11 cellular contexts compared by ENCODE assay signal in the genomic region with DNA sequence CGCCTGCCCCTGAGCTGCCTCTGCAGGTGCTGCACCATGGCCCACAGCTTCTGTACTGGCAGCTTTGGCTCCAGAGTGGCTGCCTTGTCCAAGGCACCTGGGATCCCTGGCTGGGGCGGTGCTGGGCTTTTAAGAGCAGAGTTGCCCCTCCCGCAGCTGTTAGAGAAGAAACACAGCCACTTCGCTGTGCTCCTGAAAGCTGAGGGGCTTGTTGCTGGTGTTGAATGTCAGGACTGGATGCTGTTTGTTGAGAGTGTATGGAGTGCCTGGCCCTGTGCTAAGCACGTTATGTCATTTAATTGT. TPM values are rescaled to one million over a fixed set of nuclear protein-coding genes. Genes with fewer than 3 reads are reported as not detected.
DNase-seq lines count a peak whose midpoint lies in the region; ATAC-seq and TF ChIP-seq lines count a peak whose summit lies in the region.
"Had no signal": no experiment of that assay in that cellular context is flagged by ENCODE, and none has a peak within 500 bp of the region (broad histone marks: within the 10 kb centered on the region; RNA-seq: fewer than 3 reads in every experiment).

No MANE protein-coding gene starts in this region.

- TF ChIP-seq CTCF in VCaP (conservative IDR thresholded peaks at IDR 0.05) (no peak), GM20000 (IDR thresholded peaks at IDR 0.05; ENCODE audit: extremely low read depth, missing control alignments) (no peak), testis (IDR thresholded peaks at IDR 0.05) (no peak)

- H3K27ac Mint-ChIP-seq in activated naive CD8-positive, alpha-beta T cell treated with anti-CD3 and anti-CD28 coated beads, Interleukin-2, amount 10 ng/mL, durations not matched to agents 7 days and 5 days = no peak overlapping the region
- H3K27ac Mint-ChIP-seq in activated naive CD8-positive, alpha-beta T cell treated with anti-CD3 and anti-CD28 coated beads, Interleukin-2, amount 50 U/mL, for 24 hours = no peak overlapping the region

- peak overlapping the region; percentile 45 for H3K27ac ChIP-seq in VCaP
- no peak overlapping the region for H3K27ac ChIP-seq in testis

- peaks cover 6% of the 10 kb centered on the region for H3K4me1 Mint-ChIP-seq in activated naive CD8-positive, alpha-beta T cell treated with anti-CD3 and anti-CD28 coated beads, Interleukin-2, amount 10 ng/mL, durations not matched to agents 7 days and 5 days
- peaks cover 3% of the 10 kb centered on the region for H3K4me1 Mint-ChIP-seq in activated naive CD8-positive, alpha-beta T cell treated with anti-CD3 and anti-CD28 coated beads, Interleukin-2, amount 50 U/mL, for 24 hours

- no peak for TF ChIP-seq POLR2A in testis (IDR thresholded peaks at IDR 0.05)

- ATAC-seq in activated naive CD8-positive, alpha-beta T cell treated with anti-CD3 and anti-CD28 coated beads, Interleukin-2, amount 10 ng/mL, durations not matched to agents 7 days and 5 days (ENCODE audit: low read depth) = no peak
- no peak for ATAC-seq in activated naive CD8-positive, alpha-beta T cell treated with anti-CD3 and anti-CD28 coated beads, Interleukin-2, amount 50 U/mL, for 24 hours
- ATAC-seq in sciatic nerve = no peak

- no peaks in the 10 kb centered on the region for H3K9me3 Mint-ChIP-seq in activated naive CD8-positive, alpha-beta T cell treated with anti-CD3 and anti-CD28 coated beads, Interleukin-2, amount 10 ng/mL, durations not matched to agents 7 days and 5 days
- no peaks in the 10 kb centered on the region for H3K9me3 Mint-ChIP-seq in activated naive CD8-positive, alpha-beta T cell treated with anti-CD3 and anti-CD28 coated beads, Interleukin-2, amount 50 U/mL, for 24 hours

- no peaks in the 10 kb centered on the region for H3K36me3 ChIP-seq in testis (ENCODE audit: low read depth, missing control alignments)
- H3K36me3 ChIP-seq: BE2C had no signal

- DNase-seq in activated naive CD8-positive, alpha-beta T cell treated with anti-CD3 and anti-CD28 coated beads, Interleukin-2, amount 10 ng/mL, durations not matched to agents 7 days and 5 days = peak; percentile 20
- DNase-seq in activated naive CD8-positive, alpha-beta T cell treated with anti-CD3 and anti-CD28 coated beads, Interleukin-2, amount 50 U/mL, for 24 hours = no peak
- DNase-seq in sciatic nerve (ENCODE audit: low spot score) = peak; percentile 14
- no peak for DNase-seq in NCI-H146 treated with DMSO at 0.1 percent for 48 hours (lab: John Stamatoyannopoulos, UW; ENCODE audit: unreplicated experiment)
- DNase-seq in GM20000 (ENCODE audit: low spot score) = no peak
- DNase-seq in testis = no peak
- DNase-seq: BE2C, GDM1 had no signal

- H3K4me3 ChIP-seq in testis = no peak overlapping the region
- H3K4me3 ChIP-seq: HAP-1 had no signal

- no peak overlapping the region for H3K4me3 Mint-ChIP-seq in activated naive CD8-positive, alpha-beta T cell treated with anti-CD3 and anti-CD28 coated beads, Interleukin-2, amount 10 ng/mL, durations not matched to agents 7 days and 5 days
- H3K4me3 Mint-ChIP-seq in activated naive CD8-positive, alpha-beta T cell treated with anti-CD3 and anti-CD28 coated beads, Interleukin-2, amount 50 U/mL, for 24 hours = no peak overlapping the region

- no peaks in the 10 kb centered on the region for H3K9me3 ChIP-seq in testis
- H3K9me3 ChIP-seq: BE2C, Caco-2, HAP-1 had no signal

- WGBS in testis, 2 donors = 93 to 95% methylated on average over 3 to 5 of the region's 5 CpGs

- no peaks in the 10 kb centered on the region for H3K27me3 ChIP-seq in testis
- H3K27me3 ChIP-seq: BE2C had no signal

- no peaks in the 10 kb centered on the region for H3K36me3 Mint-ChIP-seq in activated naive CD8-positive, alpha-beta T cell treated with anti-CD3 and anti-CD28 coated beads, Interleukin-2, amount 10 ng/mL, durations not matched to agents 7 days and 5 days
- no peaks in the 10 kb centered on the region for H3K36me3 Mint-ChIP-seq in activated naive CD8-positive, alpha-beta T cell treated with anti-CD3 and anti-CD28 coated beads, Interleukin-2, amount 50 U/mL, for 24 hours (ENCODE audit: low read depth)

- POLR2A ChIA-PET in activated naive CD8-positive, alpha-beta T cell treated with anti-CD3 and anti-CD28 coated beads, Interleukin-2, amount 10 ng/mL, durations not matched to agents 7 days and 5 days (lab: Charles Lee) = interaction anchor here (0.9 kb wide), 1 partner anchor 121 kb away, joined by 4 read pairs; no protein-coding TSS in a partner anchor

- intact Hi-C loops in sciatic nerve (cut with DNase I) (loop anchor here (10.0 kb wide), 1 partner anchor 221 kb away; a partner anchor contains a TSS), testis (cut with DNase I; ENCODE audit: low total_unique reads) (no loop called here)

- no peaks in the 10 kb centered on the region for H3K27me3 Mint-ChIP-seq in activated naive CD8-positive, alpha-beta T cell treated with anti-CD3 and anti-CD28 coated beads, Interleukin-2, amount 10 ng/mL, durations not matched to agents 7 days and 5 days
- H3K27me3 Mint-ChIP-seq in activated naive CD8-positive, alpha-beta T cell treated with anti-CD3 and anti-CD28 coated beads, Interleukin-2, amount 50 U/mL, for 24 hours = no peaks in the 10 kb centered on the region

- H3K4me1 ChIP-seq in testis = no peaks in the 10 kb centered on the region
- H3K4me1 ChIP-seq: BE2C, Caco-2, HAP-1 had no signal

RNA-seq across cellular contexts. Expression of a gene that starts 6.2 kb away (rescaled TPM):
- total RNA-seq in activated naive CD8-positive, alpha-beta T cell treated with anti-CD3 and anti-CD28 coated beads, Interleukin-2, amount 10 ng/mL, durations not matched to agents 7 days and 5 days = 10 to 100 TPM in 1 of 2 experiments, 1 to 10 TPM in 1; 8.0 to 11.7 TPM
- total RNA-seq in sciatic nerve (6.1 TPM), testis (10 to 100 TPM; 11.6 to 17.6 TPM)
- 22.8 TPM for polyA plus RNA-seq in testis (ENCODE audit: insufficient read depth, low read depth, low replicate concordance)

Comparison
In these comparisons a context has a peak if more than half of its experiments do, and no peak if none do; other contexts are left out.
1. DNase-seq: peak in activated naive CD8-positive, alpha-beta T cell treated with anti-CD3 and anti-CD28 coated beads, Interleukin-2, amount 10 ng/mL, durations not matched to agents 7 days and 5 days (single experiment) and sciatic nerve (single experiment); none in activated naive CD8-positive, alpha-beta T cell treated with anti-CD3 and anti-CD28 coated beads, Interleukin-2, amount 50 U/mL, for 24 hours (single experiment), NCI-H146 treated with DMSO at 0.1 percent for 48 hours (single experiment), GM20000 (single experiment) and testis (single experiment).